10 cellular contexts compared by ENCODE assay signal in the genomic region with DNA sequence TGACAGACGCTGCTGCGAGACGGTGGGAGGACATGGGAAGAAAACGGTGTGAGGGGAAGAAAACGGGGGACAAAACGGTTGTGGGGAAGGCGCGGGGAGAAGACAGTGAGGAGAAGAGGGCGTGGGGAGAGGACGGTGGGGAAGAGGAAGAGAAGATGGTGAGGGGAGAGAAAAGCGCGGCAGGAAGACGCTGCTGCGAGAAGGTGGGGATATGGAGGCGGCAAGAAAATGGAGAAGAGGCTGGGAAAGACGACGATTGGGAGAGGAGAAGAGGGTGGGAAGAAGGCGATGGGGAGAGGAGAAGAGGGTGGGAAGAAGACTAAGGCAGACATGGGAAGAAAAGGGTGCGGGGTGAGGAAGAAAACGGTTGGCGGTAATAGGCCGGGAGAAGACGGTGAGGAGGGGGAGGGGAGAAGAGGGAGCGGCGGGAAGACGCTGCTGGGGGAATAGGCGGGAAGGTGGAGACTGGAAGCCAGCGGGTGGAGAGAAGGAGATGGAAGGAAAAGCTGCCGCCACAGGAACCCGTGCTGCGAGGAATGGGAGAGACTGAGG. TPM values are rescaled to one million over a fixed set of nuclear protein-coding genes. Genes with fewer than 3 reads are reported as not detected.
DNase-seq lines count a peak whose midpoint lies in the region; ATAC-seq and TF ChIP-seq lines count a peak whose summit lies in the region.
"Not testable (repeated sequence)": the region's sequence is repeated elsewhere in the genome, so short reads cannot be mapped to it uniquely, and the experiment has no call there.
"Had no signal": no experiment of that assay in that cellular context is flagged by ENCODE, and none has a peak within 500 bp of the region (broad histone marks: within the 10 kb centered on the region; RNA-seq: fewer than 3 reads in every experiment).

No MANE protein-coding gene starts in this region.

- CTCF ChIA-PET in AG04450 (lab: Charles Lee); activated CD4-positive, alpha-beta memory T cell treated with anti-CD3 and anti-CD28 coated beads, Interleukin-2, amount 10 ng/mL, durations not matched to agents 7 days and 5 days (lab: Charles Lee): not testable (repeated sequence)

- H3K4me1 Mint-ChIP-seq in activated CD4-positive, alpha-beta memory T cell treated with anti-CD3 and anti-CD28 coated beads, Interleukin-2, amount 10 ng/mL, durations not matched to agents 7 days and 5 days: not testable (repeated sequence)
- H3K4me1 Mint-ChIP-seq in central memory CD8-positive, alpha-beta T cell: peaks cover 10% of the 10 kb centered on the region
- peaks cover 17% of the 10 kb centered on the region for H3K4me1 Mint-ChIP-seq in mesothelial cell of epicardium

- intact Hi-C loops in Right ventricle myocardium inferior (cut with DNase I); sciatic nerve (cut with DNase I): not testable (repeated sequence)

- POLR2A ChIA-PET in AG04450 (lab: Yijun Ruan, JAX); activated CD4-positive, alpha-beta memory T cell treated with anti-CD3 and anti-CD28 coated beads, Interleukin-2, amount 10 ng/mL, durations not matched to agents 7 days and 5 days (lab: Charles Lee): not testable (repeated sequence)

- H3K27me3 Mint-ChIP-seq in activated CD4-positive, alpha-beta memory T cell treated with anti-CD3 and anti-CD28 coated beads, Interleukin-2, amount 10 ng/mL, durations not matched to agents 7 days and 5 days; central memory CD8-positive, alpha-beta T cell; mesothelial cell of epicardium (ENCODE audit: low read depth): not testable (repeated sequence)

- peak overlapping the region; percentile 39 for H3K27ac ChIP-seq in AG04450 (ENCODE audit: low read depth, low read length)

- not testable (repeated sequence) for ATAC-seq in central memory CD8-positive, alpha-beta T cell (replicated peaks; ENCODE audit: extremely low read depth, poor library complexity, severe bottlenecking)
- ATAC-seq in Right ventricle myocardium inferior (peak; percentile 81), sciatic nerve (peak; percentile 92)

- not testable (repeated sequence) for H3K9me3 Mint-ChIP-seq in activated CD4-positive, alpha-beta memory T cell treated with anti-CD3 and anti-CD28 coated beads, Interleukin-2, amount 10 ng/mL, durations not matched to agents 7 days and 5 days; central memory CD8-positive, alpha-beta T cell; mesothelial cell of epicardium

- not testable (repeated sequence) for H3K27ac Mint-ChIP-seq in activated CD4-positive, alpha-beta memory T cell treated with anti-CD3 and anti-CD28 coated beads, Interleukin-2, amount 10 ng/mL, durations not matched to agents 7 days and 5 days
- peak overlapping the region; percentile 83 for H3K27ac Mint-ChIP-seq in central memory CD8-positive, alpha-beta T cell (ENCODE audit: low read depth)
- peak overlapping the region; percentile 91 for H3K27ac Mint-ChIP-seq in mesothelial cell of epicardium

- not testable (repeated sequence) for H3K9me3 ChIP-seq in AG04450 (ENCODE audit: control insufficient read depth, insufficient read depth, low read length)

- peak; percentile 1 for DNase-seq in AG04450 (ENCODE audit: low read depth, low spot score)
- DNase-seq in NCI-H146 (lab: John Stamatoyannopoulos, UW): peak; percentile 7
- not testable (repeated sequence) for DNase-seq in activated CD4-positive, alpha-beta memory T cell treated with anti-CD3 and anti-CD28 coated beads, Interleukin-2, amount 10 ng/mL, durations not matched to agents 7 days and 5 days; central memory CD8-positive, alpha-beta T cell (ENCODE audit: low spot score in 2 of 2); Right ventricle myocardium inferior (ENCODE audit: missing footprints); mesothelial cell of epicardium (ENCODE audit: low spot score in 2 of 2, unreplicated experiment in 2 of 2); sciatic nerve (ENCODE audit: low spot score)

- not testable (repeated sequence) for H3K27me3 ChIP-seq in AG04450 (ENCODE audit: control insufficient read depth, insufficient read depth, low read length)

- H3K4me3 ChIP-seq in AG04450 (ENCODE audit: low read depth, low read length): peak overlapping the region; percentile 57
- peak overlapping the region; percentile 48 for H3K4me3 ChIP-seq in GM12875 (ENCODE audit: low read depth, low read length)

- not testable (repeated sequence) for TF ChIP-seq CTCF in AG04450 (IDR thresholded peaks at IDR 0.05; ENCODE audit: low read depth, low read length); GM12875 (IDR thresholded peaks at IDR 0.05; ENCODE audit: borderline replicate concordance, insufficient read depth, low read depth, low read length); mesothelial cell of epicardium (IDR thresholded peaks at IDR 0.05; ENCODE audit: unreplicated experiment)

- not testable (repeated sequence) for H3K36me3 Mint-ChIP-seq in activated CD4-positive, alpha-beta memory T cell treated with anti-CD3 and anti-CD28 coated beads, Interleukin-2, amount 10 ng/mL, durations not matched to agents 7 days and 5 days (ENCODE audit: low read depth); central memory CD8-positive, alpha-beta T cell (ENCODE audit: insufficient read depth); mesothelial cell of epicardium

- H3K4me3 Mint-ChIP-seq in activated CD4-positive, alpha-beta memory T cell treated with anti-CD3 and anti-CD28 coated beads, Interleukin-2, amount 10 ng/mL, durations not matched to agents 7 days and 5 days: peak overlapping the region; percentile 59
- peak overlapping the region; percentile 78 for H3K4me3 Mint-ChIP-seq in central memory CD8-positive, alpha-beta T cell
- H3K4me3 Mint-ChIP-seq in mesothelial cell of epicardium: peak overlapping the region; percentile 80

RNA-seq across cellular contexts. Expression of gene CDRT15L2, which starts 46.9 kb away (rescaled TPM):
- not detected in 2 replicates for polyA plus RNA-seq in AG04450 (2011; rRNA removed)
- polyA minus RNA-seq in AG04450 (2011; rRNA and poly(A)+ RNA removed): not detected in 2 replicates
- total RNA-seq in activated CD4-positive, alpha-beta memory T cell treated with anti-CD3 and anti-CD28 coated beads, Interleukin-2, amount 10 ng/mL, durations not matched to agents 7 days and 5 days: not detected
- total RNA-seq in Right ventricle myocardium inferior (not detected), mesothelial cell of epicardium (not detected in 3 replicates), sciatic nerve (not detected)
- total RNA-seq: renal cortical epithelial cell had no signal
- polyA plus RNA-seq: adipose tissue had no signal
